ENCODE assay signal across 21 cellular contexts in genomic region chr17:6306820-6307219, GRCh38.
"Had no signal": no experiment of that assay in that cellular context is flagged by ENCODE, and none has a peak within 500 bp of the region (broad histone marks: within the 10 kb centered on the region; RNA-seq: fewer than 3 reads in every experiment).

No MANE protein-coding gene starts in this region.

- H3K27ac Mint-ChIP-seq: immature natural killer cell; memory B cell; natural killer cell treated with Interleukin-12 subunit alpha and Interleukin-12 subunit beta and Interleukin-15 and Interleukin-18, amount 100 ng/mL, for 72 hours; stimulated activated memory B cell treated with anti-CD40 and anti-IgM and Interleukin-4, amounts not matched to agents 10 μg/mL and 1 μg/mL and 100 μg/mL, for 72 hours; stimulated activated naive CD8-positive, alpha-beta T cell treated with anti-CD3 and anti-CD28 coated beads, Interleukin-15, Interleukin-2, amounts not matched to agents 100 ng/mL and 50 ng/mL, for 24 hours had no signal

- H3K36me3 ChIP-seq: left ventricle myocardium inferior, lower lobe of right lung, pancreas, prostate gland, right lobe of liver, tibial artery, upper lobe of left lung, uterus had no signal

- H3K4me3 Mint-ChIP-seq: immature natural killer cell; memory B cell; natural killer cell treated with Interleukin-12 subunit alpha and Interleukin-12 subunit beta and Interleukin-15 and Interleukin-18, amount 100 ng/mL, for 72 hours; stimulated activated memory B cell treated with anti-CD40 and anti-IgM and Interleukin-4, amounts not matched to agents 10 μg/mL and 1 μg/mL and 100 μg/mL, for 72 hours; stimulated activated naive CD8-positive, alpha-beta T cell treated with anti-CD3 and anti-CD28 coated beads, Interleukin-15, Interleukin-2, amounts not matched to agents 100 ng/mL and 50 ng/mL, for 24 hours had no signal

- H3K9me3 ChIP-seq: left ventricle myocardium inferior, lower lobe of right lung, pancreas, prostate gland, right lobe of liver, tibial artery, upper lobe of left lung, uterus had no signal

- H3K36me3 Mint-ChIP-seq: immature natural killer cell; memory B cell; natural killer cell treated with Interleukin-12 subunit alpha and Interleukin-12 subunit beta and Interleukin-15 and Interleukin-18, amount 100 ng/mL, for 72 hours; stimulated activated memory B cell treated with anti-CD40 and anti-IgM and Interleukin-4, amounts not matched to agents 10 μg/mL and 1 μg/mL and 100 μg/mL, for 72 hours had no signal

- ATAC-seq: foreskin keratinocyte; left cardiac atrium; lower lobe of right lung; natural killer cell treated with Interleukin-12 subunit alpha and Interleukin-12 subunit beta and Interleukin-15 and Interleukin-18, amount 100 ng/mL, for 72 hours; right lobe of liver; stimulated activated memory B cell treated with anti-CD40 and anti-IgM and Interleukin-4, amounts not matched to agents 10 μg/mL and 1 μg/mL and 100 μg/mL, for 72 hours had no signal

- H3K4me1 Mint-ChIP-seq: immature natural killer cell; memory B cell; stimulated activated memory B cell treated with anti-CD40 and anti-IgM and Interleukin-4, amounts not matched to agents 10 μg/mL and 1 μg/mL and 100 μg/mL, for 72 hours had no signal

- H3K27me3 ChIP-seq: foreskin keratinocyte, pancreas, right lobe of liver, upper lobe of left lung, uterus had no signal

- DNase-seq: dermis blood vessel endothelial cell; erythroblast; foreskin keratinocyte; immature natural killer cell; kidney; left cardiac atrium; left ventricle myocardium inferior; lower lobe of right lung; midbrain; occipital lobe; pancreas; right lobe of liver; stimulated activated CD4-positive, alpha-beta T cell treated with anti-CD3 and anti-CD28 coated beads, Interleukin-4, amount 100 ng/mL, for 1 hour; tibial artery; upper lobe of left lung; uterus had no signal

- FAIRE-seq: kidney, pancreas had no signal

- H3K4me3 ChIP-seq: left ventricle myocardium inferior, lower lobe of right lung, pancreas, prostate gland, right lobe of liver, tibial artery, upper lobe of left lung, uterus had no signal

- H3K9me3 Mint-ChIP-seq: natural killer cell treated with Interleukin-12 subunit alpha and Interleukin-12 subunit beta and Interleukin-15 and Interleukin-18, amount 100 ng/mL, for 72 hours; stimulated activated naive CD8-positive, alpha-beta T cell treated with anti-CD3 and anti-CD28 coated beads, Interleukin-15, Interleukin-2, amounts not matched to agents 100 ng/mL and 50 ng/mL, for 24 hours had no signal
